ENCODE assay signal across 18 cellular contexts in the genomic region with DNA sequence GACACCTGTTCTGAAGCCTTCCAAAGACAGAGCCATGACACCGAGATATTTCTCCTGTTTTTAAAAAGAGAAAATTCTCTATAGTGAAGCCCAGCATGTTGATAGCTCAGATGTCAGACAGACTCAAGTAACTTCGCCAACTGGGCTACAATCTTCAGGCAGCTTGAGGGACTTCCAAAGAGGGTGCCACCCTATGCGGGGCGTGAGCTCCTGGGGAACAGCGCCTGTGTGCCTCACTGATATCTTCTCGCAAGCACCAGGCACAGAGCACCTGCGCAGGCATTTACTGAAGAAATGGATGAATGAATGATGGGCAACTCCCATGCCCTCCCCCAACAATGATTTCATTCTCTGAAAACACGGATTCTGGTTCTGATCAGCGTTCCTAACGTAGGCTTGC. TPM values are rescaled to one million over a fixed set of nuclear protein-coding genes. Genes with fewer than 3 reads are reported as not detected.
"Had no signal": no experiment of that assay in that cellular context is flagged by ENCODE, and none has a peak within 500 bp of the region (broad histone marks: within the 10 kb centered on the region; RNA-seq: fewer than 3 reads in every experiment).

No MANE protein-coding gene starts in this region.

- H3K27me3 Mint-ChIP-seq: natural killer cell treated with Interleukin-12 subunit alpha and Interleukin-12 subunit beta and Interleukin-15 and Interleukin-18, amount 100 ng/mL, for 72 hours had no signal

- H3K4me1 ChIP-seq: esophagus muscularis mucosa, gastroesophageal sphincter had no signal

- H3K9me3 ChIP-seq: esophagus muscularis mucosa, gastroesophageal sphincter had no signal

- DNase-seq: cortex of kidney; dorsolateral prefrontal cortex; effector memory CD4-positive, alpha-beta T cell; kidney; left cardiac atrium; left ventricle myocardium superior; mesenchymal stem cell; midbrain; small intestine; stimulated activated CD4-positive, alpha-beta T cell treated with anti-CD3 and anti-CD28 coated beads, Interleukin-2, amount 100 ng/mL, for 48 hours; stimulated activated naive CD4-positive, alpha-beta T cell treated with Interleukin-2 at 50 U/mL for 16 hours; trophoblast cell had no signal

- H3K36me3 Mint-ChIP-seq: natural killer cell treated with Interleukin-12 subunit alpha and Interleukin-12 subunit beta and Interleukin-15 and Interleukin-18, amount 100 ng/mL, for 72 hours had no signal

- H3K27ac Mint-ChIP-seq: natural killer cell treated with Interleukin-12 subunit alpha and Interleukin-12 subunit beta and Interleukin-15 and Interleukin-18, amount 100 ng/mL, for 72 hours had no signal

- H3K27ac ChIP-seq: dorsolateral prefrontal cortex, esophagus muscularis mucosa, gastroesophageal sphincter had no signal

- H3K4me3 Mint-ChIP-seq: natural killer cell treated with Interleukin-12 subunit alpha and Interleukin-12 subunit beta and Interleukin-15 and Interleukin-18, amount 100 ng/mL, for 72 hours had no signal

- FAIRE-seq: endometrium, kidney, small intestine had no signal

- H3K36me3 ChIP-seq: esophagus muscularis mucosa, gastroesophageal sphincter had no signal

- ATAC-seq: gastroesophageal sphincter; left cardiac atrium; left ventricle myocardium superior; natural killer cell treated with Interleukin-12 subunit alpha and Interleukin-12 subunit beta and Interleukin-15 and Interleukin-18, amount 100 ng/mL, for 72 hours had no signal

- H3K4me3 ChIP-seq: dorsolateral prefrontal cortex, esophagus muscularis mucosa, gastroesophageal sphincter, lung had no signal

- H3K9me3 Mint-ChIP-seq: natural killer cell treated with Interleukin-12 subunit alpha and Interleukin-12 subunit beta and Interleukin-15 and Interleukin-18, amount 100 ng/mL, for 72 hours had no signal

RNA-seq across cellular contexts. Expression of gene RIPK4, which starts 17.6 kb away (rescaled TPM):
- total RNA-seq: pulmonary artery endothelial cell had no signal
